ENCODE assay signal across 18 cellular contexts in genomic region chr4:78534286-78534955, GRCh38. TPM values are rescaled to one million over a fixed set of nuclear protein-coding genes. Genes with fewer than 3 reads are reported as not detected.
DNase-seq lines count a peak whose midpoint lies in the region; TF ChIP-seq lines count a peak whose summit lies in the region.
"Had no signal": no experiment of that assay in that cellular context is flagged by ENCODE, and none has a peak within 500 bp of the region (broad histone marks: within the 10 kb centered on the region; RNA-seq: fewer than 3 reads in every experiment).

No MANE protein-coding gene starts in this region.

- peak; percentile 37 for DNase-seq in HPDE6-E6E7 (ENCODE audit: extremely low spot score)
- DNase-seq in SJSA1 (ENCODE audit: low read depth in 1 of 2, low spot score in 2 of 2), result peak; percentile 43 to 57
- DNase-seq in globus pallidus (ENCODE audit: low spot score), result peak; percentile 31
- no peak for DNase-seq in progenitor cell of endocrine pancreas (ENCODE audit: low spot score, unreplicated experiment)
- DNase-seq in cortex of kidney (lab: John Stamatoyannopoulos, UW), result no peak
- no peak for DNase-seq in activated CD4-positive, alpha-beta memory T cell treated with anti-CD3 and anti-CD28 coated beads for 36 hours
- DNase-seq in NCI-H2227 treated with DMSO at 0.1 percent for 48 hours (lab: John Stamatoyannopoulos, UW), result no peak
- DNase-seq in CD1c-positive myeloid dendritic cell (ENCODE audit: extremely low spot score), result no peak
- DNase-seq: activated T-cell treated with anti-CD3 and anti-CD28 coated beads, Interleukin-2, amount 50 U/mL, for 1 hour; COR-L47; glutamatergic neuron; NCI-H1105; Peyer's patch; small intestine; stimulated activated CD4-positive, alpha-beta T cell treated with anti-CD3 and anti-CD28 coated beads, Interleukin-4, amount 100 ng/mL, for 4 hours; stimulated activated CD8-positive, alpha-beta memory T cell treated with anti-CD3 and anti-CD28 coated beads, Interleukin-4, amount 100 ng/mL, for 48 hours had no signal

- peaks cover 4% of the 10 kb centered on the region for H3K9me3 ChIP-seq in SJSA1 (replicated peaks)
- H3K9me3 ChIP-seq: Peyer's patch had no signal

- no peak for TF ChIP-seq CTCF in progenitor cell of endocrine pancreas (IDR thresholded peaks at IDR 0.05; ENCODE audit: unreplicated experiment)

- no peaks in the 10 kb centered on the region for H3K36me3 ChIP-seq in SJSA1
- H3K36me3 ChIP-seq: Peyer's patch had no signal

- no peaks in the 10 kb centered on the region for H3K27me3 Mint-ChIP-seq in progenitor cell of endocrine pancreas
- H3K27me3 Mint-ChIP-seq in activated CD4-positive, alpha-beta memory T cell treated with anti-CD3 and anti-CD28 coated beads for 36 hours, result peaks cover 6% of the 10 kb centered on the region
- H3K27me3 Mint-ChIP-seq: brain had no signal

- H3K4me3 ChIP-seq in SJSA1, result no peak overlapping the region
- H3K4me3 ChIP-seq: Peyer's patch had no signal

- no peak overlapping the region for H3K4me3 Mint-ChIP-seq in progenitor cell of endocrine pancreas (ENCODE audit: low read depth)
- no peak overlapping the region for H3K4me3 Mint-ChIP-seq in activated CD4-positive, alpha-beta memory T cell treated with anti-CD3 and anti-CD28 coated beads for 36 hours
- H3K4me3 Mint-ChIP-seq: activated naive CD4-positive, alpha-beta T cell treated with anti-CD3 and anti-CD28 coated beads, Interleukin-2, amount 50 U/mL, for 24 hours; brain had no signal

- H3K9me3 Mint-ChIP-seq in progenitor cell of endocrine pancreas (ENCODE audit: low read depth), result peaks cover 5% of the 10 kb centered on the region
- no peaks in the 10 kb centered on the region for H3K9me3 Mint-ChIP-seq in activated CD4-positive, alpha-beta memory T cell treated with anti-CD3 and anti-CD28 coated beads for 36 hours
- H3K9me3 Mint-ChIP-seq: activated naive CD4-positive, alpha-beta T cell treated with anti-CD3 and anti-CD28 coated beads, Interleukin-2, amount 50 U/mL, for 24 hours had no signal

- H3K4me1 Mint-ChIP-seq in progenitor cell of endocrine pancreas (ENCODE audit: low read depth), result peaks cover 13% of the 10 kb centered on the region
- no peaks in the 10 kb centered on the region for H3K4me1 Mint-ChIP-seq in activated CD4-positive, alpha-beta memory T cell treated with anti-CD3 and anti-CD28 coated beads for 36 hours (ENCODE audit: low read depth)
- H3K4me1 Mint-ChIP-seq: activated naive CD4-positive, alpha-beta T cell treated with anti-CD3 and anti-CD28 coated beads, Interleukin-2, amount 50 U/mL, for 24 hours; brain had no signal

- POLR2A ChIA-PET in activated CD4-positive, alpha-beta memory T cell treated with anti-CD3 and anti-CD28 coated beads for 36 hours (lab: Charles Lee), result no interaction called here

- intact Hi-C loops in activated CD4-positive, alpha-beta memory T cell treated with anti-CD3 and anti-CD28 coated beads for 36 hours (cut with micrococcal nuclease), result no loop called here

- peaks cover 34% of the 10 kb centered on the region for H3K36me3 Mint-ChIP-seq in progenitor cell of endocrine pancreas (ENCODE audit: insufficient read depth)
- no peaks in the 10 kb centered on the region for H3K36me3 Mint-ChIP-seq in activated CD4-positive, alpha-beta memory T cell treated with anti-CD3 and anti-CD28 coated beads for 36 hours
- H3K36me3 Mint-ChIP-seq: activated naive CD4-positive, alpha-beta T cell treated with anti-CD3 and anti-CD28 coated beads, Interleukin-2, amount 50 U/mL, for 24 hours had no signal

- H3K27ac ChIP-seq in SJSA1, result peak overlapping the region; percentile 77
- H3K27ac ChIP-seq: Peyer's patch had no signal

- H3K27me3 ChIP-seq in SJSA1 (replicated peaks), result no peaks in the 10 kb centered on the region
- H3K27me3 ChIP-seq: Peyer's patch had no signal

- CTCF ChIA-PET in activated CD4-positive, alpha-beta memory T cell treated with anti-CD3 and anti-CD28 coated beads for 36 hours (lab: Charles Lee), result no interaction called here

- H3K27ac Mint-ChIP-seq in progenitor cell of endocrine pancreas, result peak overlapping the region; percentile 73
- no peak overlapping the region for H3K27ac Mint-ChIP-seq in activated CD4-positive, alpha-beta memory T cell treated with anti-CD3 and anti-CD28 coated beads for 36 hours
- H3K27ac Mint-ChIP-seq: activated naive CD4-positive, alpha-beta T cell treated with anti-CD3 and anti-CD28 coated beads, Interleukin-2, amount 50 U/mL, for 24 hours had no signal

- H3K4me1 ChIP-seq in SJSA1 (replicated peaks), result peaks cover 29% of the 10 kb centered on the region
- H3K4me1 ChIP-seq: Peyer's patch had no signal

RNA-seq across cellular contexts. Expression of gene ANXA3, which starts 17.1 kb away (rescaled TPM):
- 87.5 and 125 TPM in 2 replicates for total RNA-seq in SJSA1 (2014; rRNA removed; shearing (Covaris generic))
- total RNA-seq in progenitor cell of endocrine pancreas, result 108 and 123 TPM in 2 replicates
- total RNA-seq in activated CD4-positive, alpha-beta memory T cell treated with anti-CD3 and anti-CD28 coated beads for 36 hours, result not detected

Comparison
In these comparisons a context has a peak if more than half of its experiments do, and no peak if none do; other contexts are left out.
1. DNase-seq: peak in HPDE6-E6E7 (single experiment), SJSA1 (2 of 2) and globus pallidus (single experiment); none in progenitor cell of endocrine pancreas (single experiment), cortex of kidney (single experiment), activated CD4-positive, alpha-beta memory T cell treated with anti-CD3 and anti-CD28 coated beads for 36 hours (single experiment), NCI-H2227 treated with DMSO at 0.1 percent for 48 hours (single experiment) and CD1c-positive myeloid dendritic cell (single experiment).
2. RNA of gene ANXA3, which starts 17.1 kb away (total RNA-seq): 108 to 123 TPM in progenitor cell of endocrine pancreas and 87.5 to 125 TPM in SJSA1; not detected in activated CD4-positive, alpha-beta memory T cell treated with anti-CD3 and anti-CD28 coated beads for 36 hours; every median in the first group is over 10 times any median in the second.